1 cellular context compared by ENCODE assay signal in the genomic region with DNA sequence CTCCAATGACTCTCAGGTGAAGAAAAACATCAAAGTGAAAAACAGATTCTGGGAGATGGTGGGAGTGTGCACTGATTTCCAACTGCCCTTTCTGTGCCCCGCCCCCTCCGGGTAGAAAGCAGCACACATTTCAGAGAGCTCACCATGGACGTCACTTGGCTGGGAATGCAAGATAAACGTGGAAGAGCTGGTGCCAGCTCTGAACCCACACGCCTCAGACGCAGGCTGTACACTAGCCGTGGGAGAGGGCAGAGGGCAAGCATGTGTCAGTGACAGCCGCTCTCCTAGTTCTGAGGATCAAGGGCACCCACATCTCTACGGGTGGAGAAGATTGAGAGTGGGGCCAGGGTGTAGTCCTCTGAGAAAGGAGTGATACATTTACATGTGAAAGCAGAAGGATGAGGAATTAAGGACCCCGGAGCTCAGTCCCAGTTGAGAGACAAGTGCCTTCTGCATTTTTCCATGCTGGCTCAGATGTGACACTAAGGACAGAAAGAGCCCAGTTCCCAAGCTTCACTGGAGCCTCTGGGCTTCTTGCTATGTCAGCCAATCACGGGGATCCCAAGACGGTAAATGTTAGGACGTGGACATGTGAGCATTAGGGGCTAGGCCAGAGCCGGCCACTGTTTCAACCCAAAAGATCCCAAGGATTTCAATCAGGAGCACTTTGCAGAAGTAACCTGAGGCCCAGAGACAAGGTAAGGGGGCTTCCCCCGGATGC.
TF ChIP-seq lines count a peak whose summit lies in the region.

No MANE protein-coding gene starts in this region.

TF ChIP-seq in WTC11, 78 proteins besides CTCF, POLR2A, EP300 and RAD21 (continued from another document):
- TF ChIP-seq, protein P1, sequence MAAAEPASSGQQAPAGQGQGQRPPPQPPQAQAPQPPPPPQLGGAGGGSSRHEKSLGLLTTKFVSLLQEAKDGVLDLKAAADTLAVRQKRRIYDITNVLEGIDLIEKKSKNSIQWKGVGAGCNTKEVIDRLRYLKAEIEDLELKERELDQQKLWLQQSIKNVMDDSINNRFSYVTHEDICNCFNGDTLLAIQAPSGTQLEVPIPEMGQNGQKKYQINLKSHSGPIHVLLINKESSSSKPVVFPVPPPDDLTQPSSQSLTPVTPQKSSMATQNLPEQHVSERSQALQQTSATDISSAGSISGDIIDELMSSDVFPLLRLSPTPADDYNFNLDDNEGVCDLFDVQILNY (CRISPR knock-in tag; IDR thresholded peaks at IDR 0.05): no peak
- TF ChIP-seq, protein P2, sequence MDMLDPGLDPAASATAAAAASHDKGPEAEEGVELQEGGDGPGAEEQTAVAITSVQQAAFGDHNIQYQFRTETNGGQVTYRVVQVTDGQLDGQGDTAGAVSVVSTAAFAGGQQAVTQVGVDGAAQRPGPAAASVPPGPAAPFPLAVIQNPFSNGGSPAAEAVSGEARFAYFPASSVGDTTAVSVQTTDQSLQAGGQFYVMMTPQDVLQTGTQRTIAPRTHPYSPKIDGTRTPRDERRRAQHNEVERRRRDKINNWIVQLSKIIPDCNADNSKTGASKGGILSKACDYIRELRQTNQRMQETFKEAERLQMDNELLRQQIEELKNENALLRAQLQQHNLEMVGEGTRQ (CRISPR knock-in tag; IDR thresholded peaks at IDR 0.05): no peak
- TF ChIP-seq NR1H2 (CRISPR knock-in tag; IDR thresholded peaks at IDR 0.05): no peak
- no peak for TF ChIP-seq NR3C1 (CRISPR knock-in tag; conservative IDR thresholded peaks at IDR 0.05; ENCODE audit: low read depth)
- no peak for TF ChIP-seq SMAD4 (CRISPR knock-in tag; IDR thresholded peaks at IDR 0.05)
- TF ChIP-seq, protein P3, sequence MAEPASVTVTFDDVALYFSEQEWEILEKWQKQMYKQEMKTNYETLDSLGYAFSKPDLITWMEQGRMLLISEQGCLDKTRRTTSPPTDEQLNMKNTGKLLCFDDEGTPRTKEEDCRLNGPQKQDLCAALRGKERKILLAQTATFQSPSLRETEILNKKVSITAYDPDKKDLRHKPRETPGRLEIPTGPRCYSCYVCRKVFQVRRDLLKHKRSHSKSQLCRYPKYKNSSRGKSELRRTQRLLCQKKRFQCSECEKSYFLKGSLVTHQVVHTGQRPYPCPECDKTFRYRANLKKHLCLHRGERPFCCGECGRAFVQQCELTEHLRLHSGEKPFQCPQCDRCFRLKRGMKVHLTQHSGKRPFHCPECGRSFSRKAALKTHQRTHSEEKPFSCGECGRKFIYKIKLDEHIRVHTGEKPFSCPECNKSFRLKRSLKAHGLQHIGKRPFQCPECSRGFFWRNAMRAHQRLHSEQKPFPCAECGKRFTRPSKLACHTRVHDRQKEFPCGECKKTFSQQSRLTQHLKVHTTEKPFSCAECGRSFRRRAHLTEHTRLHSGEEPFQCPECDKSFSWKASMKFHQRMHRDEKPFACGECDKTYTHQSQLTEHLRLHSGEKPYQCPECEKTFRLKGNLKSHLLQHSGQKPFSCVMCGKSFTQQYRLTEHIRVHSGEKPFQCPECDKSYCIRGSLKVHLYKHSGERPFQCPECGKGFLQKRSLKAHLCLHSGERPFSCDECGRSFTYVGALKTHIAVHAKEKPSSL (CRISPR knock-in tag; conservative IDR thresholded peaks at IDR 0.05): no peak
- no peak for TF ChIP-seq IRF2 (CRISPR knock-in tag; IDR thresholded peaks at IDR 0.05; ENCODE audit: borderline replicate concordance, low read depth)
- TF ChIP-seq CBFB (CRISPR knock-in tag; IDR thresholded peaks at IDR 0.05; ENCODE audit: low read depth): no peak
- TF ChIP-seq, protein P4, sequence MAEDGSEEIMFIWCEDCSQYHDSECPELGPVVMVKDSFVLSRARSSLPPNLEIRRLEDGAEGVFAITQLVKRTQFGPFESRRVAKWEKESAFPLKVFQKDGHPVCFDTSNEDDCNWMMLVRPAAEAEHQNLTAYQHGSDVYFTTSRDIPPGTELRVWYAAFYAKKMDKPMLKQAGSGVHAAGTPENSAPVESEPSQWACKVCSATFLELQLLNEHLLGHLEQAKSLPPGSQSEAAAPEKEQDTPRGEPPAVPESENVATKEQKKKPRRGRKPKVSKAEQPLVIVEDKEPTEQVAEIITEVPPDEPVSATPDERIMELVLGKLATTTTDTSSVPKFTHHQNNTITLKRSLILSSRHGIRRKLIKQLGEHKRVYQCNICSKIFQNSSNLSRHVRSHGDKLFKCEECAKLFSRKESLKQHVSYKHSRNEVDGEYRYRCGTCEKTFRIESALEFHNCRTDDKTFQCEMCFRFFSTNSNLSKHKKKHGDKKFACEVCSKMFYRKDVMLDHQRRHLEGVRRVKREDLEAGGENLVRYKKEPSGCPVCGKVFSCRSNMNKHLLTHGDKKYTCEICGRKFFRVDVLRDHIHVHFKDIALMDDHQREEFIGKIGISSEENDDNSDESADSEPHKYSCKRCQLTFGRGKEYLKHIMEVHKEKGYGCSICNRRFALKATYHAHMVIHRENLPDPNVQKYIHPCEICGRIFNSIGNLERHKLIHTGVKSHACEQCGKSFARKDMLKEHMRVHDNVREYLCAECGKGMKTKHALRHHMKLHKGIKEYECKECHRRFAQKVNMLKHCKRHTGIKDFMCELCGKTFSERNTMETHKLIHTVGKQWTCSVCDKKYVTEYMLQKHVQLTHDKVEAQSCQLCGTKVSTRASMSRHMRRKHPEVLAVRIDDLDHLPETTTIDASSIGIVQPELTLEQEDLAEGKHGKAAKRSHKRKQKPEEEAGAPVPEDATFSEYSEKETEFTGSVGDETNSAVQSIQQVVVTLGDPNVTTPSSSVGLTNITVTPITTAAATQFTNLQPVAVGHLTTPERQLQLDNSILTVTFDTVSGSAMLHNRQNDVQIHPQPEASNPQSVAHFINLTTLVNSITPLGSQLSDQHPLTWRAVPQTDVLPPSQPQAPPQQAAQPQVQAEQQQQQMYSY (CRISPR knock-in tag; IDR thresholded peaks at IDR 0.05): no peak
- TF ChIP-seq, protein P5, sequence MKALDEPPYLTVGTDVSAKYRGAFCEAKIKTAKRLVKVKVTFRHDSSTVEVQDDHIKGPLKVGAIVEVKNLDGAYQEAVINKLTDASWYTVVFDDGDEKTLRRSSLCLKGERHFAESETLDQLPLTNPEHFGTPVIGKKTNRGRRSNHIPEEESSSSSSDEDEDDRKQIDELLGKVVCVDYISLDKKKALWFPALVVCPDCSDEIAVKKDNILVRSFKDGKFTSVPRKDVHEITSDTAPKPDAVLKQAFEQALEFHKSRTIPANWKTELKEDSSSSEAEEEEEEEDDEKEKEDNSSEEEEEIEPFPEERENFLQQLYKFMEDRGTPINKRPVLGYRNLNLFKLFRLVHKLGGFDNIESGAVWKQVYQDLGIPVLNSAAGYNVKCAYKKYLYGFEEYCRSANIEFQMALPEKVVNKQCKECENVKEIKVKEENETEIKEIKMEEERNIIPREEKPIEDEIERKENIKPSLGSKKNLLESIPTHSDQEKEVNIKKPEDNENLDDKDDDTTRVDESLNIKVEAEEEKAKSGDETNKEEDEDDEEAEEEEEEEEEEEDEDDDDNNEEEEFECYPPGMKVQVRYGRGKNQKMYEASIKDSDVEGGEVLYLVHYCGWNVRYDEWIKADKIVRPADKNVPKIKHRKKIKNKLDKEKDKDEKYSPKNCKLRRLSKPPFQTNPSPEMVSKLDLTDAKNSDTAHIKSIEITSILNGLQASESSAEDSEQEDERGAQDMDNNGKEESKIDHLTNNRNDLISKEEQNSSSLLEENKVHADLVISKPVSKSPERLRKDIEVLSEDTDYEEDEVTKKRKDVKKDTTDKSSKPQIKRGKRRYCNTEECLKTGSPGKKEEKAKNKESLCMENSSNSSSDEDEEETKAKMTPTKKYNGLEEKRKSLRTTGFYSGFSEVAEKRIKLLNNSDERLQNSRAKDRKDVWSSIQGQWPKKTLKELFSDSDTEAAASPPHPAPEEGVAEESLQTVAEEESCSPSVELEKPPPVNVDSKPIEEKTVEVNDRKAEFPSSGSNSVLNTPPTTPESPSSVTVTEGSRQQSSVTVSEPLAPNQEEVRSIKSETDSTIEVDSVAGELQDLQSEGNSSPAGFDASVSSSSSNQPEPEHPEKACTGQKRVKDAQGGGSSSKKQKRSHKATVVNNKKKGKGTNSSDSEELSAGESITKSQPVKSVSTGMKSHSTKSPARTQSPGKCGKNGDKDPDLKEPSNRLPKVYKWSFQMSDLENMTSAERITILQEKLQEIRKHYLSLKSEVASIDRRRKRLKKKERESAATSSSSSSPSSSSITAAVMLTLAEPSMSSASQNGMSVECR (CRISPR knock-in tag; IDR thresholded peaks at IDR 0.05; ENCODE audit: borderline replicate concordance): no peak
